8 cellular contexts compared by ENCODE assay signal in the genomic region with DNA sequence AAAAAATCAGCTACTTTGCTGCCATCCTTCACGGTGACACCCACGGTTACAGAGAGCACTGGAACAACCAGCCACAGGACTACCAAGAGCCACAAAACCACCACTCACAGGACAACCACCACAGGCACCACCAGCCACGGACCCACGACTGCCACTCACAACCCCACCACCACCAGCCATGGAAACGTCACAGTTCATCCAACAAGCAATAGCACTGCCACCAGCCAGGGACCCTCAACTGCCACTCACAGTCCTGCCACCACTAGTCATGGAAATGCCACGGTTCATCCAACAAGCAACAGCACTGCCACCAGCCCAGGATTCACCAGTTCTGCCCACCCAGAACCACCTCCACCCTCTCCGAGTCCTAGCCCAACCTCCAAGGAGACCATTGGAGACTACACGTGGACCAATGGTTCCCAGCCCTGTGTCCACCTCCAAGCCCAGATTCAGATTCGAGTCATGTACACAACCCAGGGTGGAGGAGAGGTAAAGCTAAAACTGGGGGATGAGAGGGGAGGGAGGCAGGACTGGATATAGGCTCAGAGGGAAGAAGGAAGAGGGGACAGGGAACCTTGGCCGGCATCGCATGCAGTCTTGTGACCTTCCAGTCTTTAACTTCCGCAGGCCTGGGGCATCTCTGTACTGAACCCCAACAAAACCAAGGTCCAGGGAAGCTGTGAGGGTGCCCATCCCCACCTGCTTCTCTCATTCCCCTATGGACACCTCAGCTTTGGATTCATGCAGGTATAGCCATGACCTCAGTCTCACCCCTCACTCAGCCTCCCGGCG. TPM values are rescaled to one million over a fixed set of nuclear protein-coding genes. Genes with fewer than 3 reads are reported as not detected.
DNase-seq lines count a peak whose midpoint lies in the region; ATAC-seq, FAIRE-seq and TF ChIP-seq lines count a peak whose summit lies in the region.

No MANE protein-coding gene starts in this region.

- H3K4me1 ChIP-seq in Peyer's patch (peaks cover 10 to 86% (median 40%) of the 10 kb centered on the region in 4 donors), endothelial cell of umbilical vein (ENCODE audit: control insufficient read depth, extremely low read depth, insufficient read depth, low read length) (peaks cover 60% of the 10 kb centered on the region)

- CTCF ChIA-PET in endothelial cell of umbilical vein (lab: Charles Lee), result interaction anchor here (0.6 to 4.8 kb wide), 6 partner anchors 10 to 563 kb away, joined by 3 to 48 read pairs (median 4); a partner anchor contains a TSS

- H3K27me3 ChIP-seq in Peyer's patch (no peaks in the 10 kb centered on the region), endothelial cell of umbilical vein (ENCODE audit: control insufficient read depth in 2 of 2, insufficient read depth in 2 of 2, low read length in 2 of 2) (no peaks in the 10 kb centered on the region)

- BruUV-seq in endothelial cell of umbilical vein (replicated peaks; lab: Mats Ljungman, UMichigan), result no TSS peak

- H4K20me1 ChIP-seq in endothelial cell of umbilical vein (replicated peaks; ENCODE audit: control insufficient read depth, extremely low read depth, insufficient read depth, low read length), result peaks cover 4% of the 10 kb centered on the region

- TF ChIP-seq POLR2A in Peyer's patch (IDR thresholded peaks at IDR 0.05) (no peak), endothelial cell of umbilical vein (IDR thresholded peaks at IDR 0.05; ENCODE audit: low read depth, low read length) (no peak)

- H3K4me2 ChIP-seq in endothelial cell of umbilical vein (ENCODE audit: insufficient read depth, low read length), result no peak overlapping the region

- H3K9me3 ChIP-seq in Peyer's patch, result no peaks in the 10 kb centered on the region
- H3K9me3 ChIP-seq in endothelial cell of umbilical vein (replicated peaks; ENCODE audit: control insufficient read depth, insufficient read depth, low read length), result no peaks in the 10 kb centered on the region

- no peak for DNase-seq in Peyer's patch
- DNase-seq in endothelial cell of umbilical vein (ENCODE audit: low read depth, low spot score), result no peak
- no peak for DNase-seq in skeletal muscle cell (ENCODE audit: low read depth)
- no peak for DNase-seq in NCI-H1694 treated with DMSO at 0.1 percent for 48 hours (lab: John Stamatoyannopoulos, UW)
- no peak for DNase-seq in cerebellar nuclear complex (lab: John Stamatoyannopoulos, UW)

- ATAC-seq in GM18511 (IDR thresholded peaks at IDR 0.05; ENCODE audit: unreplicated experiment) (peak; percentile 6), GM19463 (IDR thresholded peaks at IDR 0.05; ENCODE audit: unreplicated experiment) (no peak), HG03354 (IDR thresholded peaks at IDR 0.05; ENCODE audit: poor library complexity, severe bottlenecking, unreplicated experiment) (no peak)

- peaks cover 43% of the 10 kb centered on the region for H3K79me2 ChIP-seq in endothelial cell of umbilical vein (ENCODE audit: control insufficient read depth, insufficient read depth, low read length)

- TF ChIP-seq CTCF in Peyer's patch (IDR thresholded peaks at IDR 0.05) (no peak), endothelial cell of umbilical vein (IDR thresholded peaks at IDR 0.05; ENCODE audit: extremely low read depth in 1 of 2, insufficient read depth in 1 of 2, low read depth in 1 of 2, low read length in 2 of 2) (no peak)

- no peak for FAIRE-seq in endothelial cell of umbilical vein (lab: Jason Lieb, UNC)

- POLR2A ChIA-PET in endothelial cell of umbilical vein (lab: Charles Lee), result interaction anchor here (0.6 to 1.6 kb wide), 4 partner anchors 10 to 107 kb away, joined by 3 to 6 read pairs (median 4); a partner anchor contains a TSS

- H3K9me1 ChIP-seq in endothelial cell of umbilical vein (replicated peaks; ENCODE audit: control insufficient read depth, extremely low read depth, insufficient read depth, low read length), result no peaks in the 10 kb centered on the region

- H3K4me3 ChIP-seq in Peyer's patch (peak overlapping the region in 3 of 4 donors; percentile 24 to 54 (median 48)), endothelial cell of umbilical vein (replicated peaks in 1 of 3; ENCODE audit: insufficient read depth in 1 of 3, low read depth in 1 of 3, low read length in 3 of 3) (no peak overlapping the region), skeletal muscle cell (ENCODE audit: low read depth, low read length) (peak overlapping the region; percentile 28)

- no peak overlapping the region for H2AFZ ChIP-seq in endothelial cell of umbilical vein (ENCODE audit: low read depth, low read length)

- intact Hi-C loops in endothelial cell of umbilical vein (cut with micrococcal nuclease), result no loop called here

- peak overlapping the region; percentile 83 to 93 (median 90) for H3K27ac ChIP-seq in Peyer's patch
- H3K27ac ChIP-seq in endothelial cell of umbilical vein (ENCODE audit: insufficient read depth, low read depth, low read length), result peak overlapping the region; percentile 42

- dilution Hi-C loops in endothelial cell of umbilical vein (cut with MboI; ENCODE audit: extremely low pct_ligation_motif_present, low sequenced_read_pairs), result no loop called here

- no peak overlapping the region for H3K9ac ChIP-seq in endothelial cell of umbilical vein (replicated peaks; ENCODE audit: extremely low read depth, insufficient read depth, low read length)

- H3K36me3 ChIP-seq in Peyer's patch, result peaks cover 0 to 39% (median 0%) of the 10 kb centered on the region in 3 donors
- H3K36me3 ChIP-seq in endothelial cell of umbilical vein (ENCODE audit: control insufficient read depth in 2 of 2, extremely low read depth in 1 of 2, insufficient read depth in 2 of 2, low read length in 2 of 2), result peaks cover 23 to 37% of the 10 kb centered on the region in 2 experiments

TF ChIP-seq in endothelial cell of umbilical vein, 7 proteins besides CTCF, POLR2A, EP300 and RAD21 (continues in another document):
- no peak for TF ChIP-seq GATA2 (IDR thresholded peaks at IDR 0.05; ENCODE audit: insufficient read depth, insufficient read length, low read depth, low read length)
- no peak for TF ChIP-seq EZH2 (IDR thresholded peaks at IDR 0.05; ENCODE audit: borderline replicate concordance, low read depth, low read length, severe bottlenecking)
- TF ChIP-seq POLR2AphosphoS5 (IDR thresholded peaks at IDR 0.05; ENCODE audit: insufficient read depth, low read depth, low read length), result peak; percentile 14

RNA-seq across cellular contexts. Expression of a gene that starts 0.6 kb away (rescaled TPM):
- total RNA-seq in Peyer's patch (100 to 1,000 TPM in 3 of 4 donors, 10 to 100 TPM in 1; 42.1 to 149 (median 124) TPM), endothelial cell of umbilical vein (2.9 and 4.5 TPM in 2 replicates)
- 29.1 and 30.8 TPM in 2 replicates for polyA plus RNA-seq in endothelial cell of umbilical vein
- polyA plus RNA-seq in endothelial cell of umbilical vein (2011; cell fraction: cytosol; rRNA removed), result 13.1 and 20.9 TPM in 2 replicates
- polyA plus RNA-seq in endothelial cell of umbilical vein (2011; cell fraction: nucleus; rRNA removed), result 2.1 TPM in 2 replicates
- polyA plus RNA-seq in endothelial cell of umbilical vein (2012), result 18.9 and 35.4 TPM in 2 replicates
- 9.3 and 26.8 TPM in 2 replicates for polyA minus RNA-seq in endothelial cell of umbilical vein
- polyA minus RNA-seq in endothelial cell of umbilical vein (2011; cell fraction: cytosol; rRNA and poly(A)+ RNA removed), result 1.0 TPM
- 3.0 and 4.7 TPM in 2 replicates for polyA minus RNA-seq in endothelial cell of umbilical vein (2011; cell fraction: nucleus; rRNA and poly(A)+ RNA removed)

RNA-seq across cellular contexts. Expression of a gene that starts 3.6 kb away (rescaled TPM):
- total RNA-seq in Peyer's patch (100 to 1,000 TPM in 3 of 4 donors, 10 to 100 TPM in 1; 37.1 to 236 (median 125) TPM), endothelial cell of umbilical vein (61.2 and 78.0 TPM in 2 replicates)
- polyA plus RNA-seq in endothelial cell of umbilical vein, result 368 and 384 TPM in 2 replicates
- 232 and 270 TPM in 2 replicates for polyA plus RNA-seq in endothelial cell of umbilical vein (2011; cell fraction: cytosol; rRNA removed)
- 167 and 168 TPM in 2 replicates for polyA plus RNA-seq in endothelial cell of umbilical vein (2011; cell fraction: nucleus; rRNA removed)
- 96.5 and 130 TPM in 2 replicates for polyA plus RNA-seq in endothelial cell of umbilical vein (2012)
- 198 and 233 TPM in 2 replicates for polyA minus RNA-seq in endothelial cell of umbilical vein
- polyA minus RNA-seq in endothelial cell of umbilical vein (2011; cell fraction: cytosol; rRNA and poly(A)+ RNA removed), result 61.6 TPM
- 41.7 and 43.4 TPM in 2 replicates for polyA minus RNA-seq in endothelial cell of umbilical vein (2011; cell fraction: nucleus; rRNA and poly(A)+ RNA removed)

RNA-seq across cellular contexts. Expression of a gene that starts 9.9 kb away (rescaled TPM):
- total RNA-seq in Peyer's patch, result 1 to 10 TPM in 3 of 4 donors, not detected in 1; 1.9 to 2.7 (median 2.4) TPM
- 0.39 and 0.46 TPM in 2 replicates for total RNA-seq in endothelial cell of umbilical vein
- polyA plus RNA-seq in endothelial cell of umbilical vein, result 0.19 and 0.26 TPM in 2 replicates
- polyA plus RNA-seq in endothelial cell of umbilical vein (2011; cell fraction: cytosol; rRNA removed), result 0.08 and 0.16 TPM in 2 replicates
- 0.28 and 0.67 TPM in 2 replicates for polyA plus RNA-seq in endothelial cell of umbilical vein (2011; cell fraction: nucleus; rRNA removed)
- polyA plus RNA-seq in endothelial cell of umbilical vein (2012), result 0.48 and 1.0 TPM in 2 replicates
- 0.53 TPM in 1 of 2 replicates, not detected in the other for polyA minus RNA-seq in endothelial cell of umbilical vein
- polyA minus RNA-seq in endothelial cell of umbilical vein (2011; cell fraction: cytosol; rRNA and poly(A)+ RNA removed), result not detected
- polyA minus RNA-seq in endothelial cell of umbilical vein (2011; cell fraction: nucleus; rRNA and poly(A)+ RNA removed), result 0.58 and 0.67 TPM in 2 replicates

RNA-seq across cellular contexts. Expression of a gene that starts 18.3 kb away (rescaled TPM):
- total RNA-seq in Peyer's patch (10 to 100 TPM; 31.4 to 47.7 (median 43.7) TPM), endothelial cell of umbilical vein (56.5 and 63.4 TPM in 2 replicates)
- 91.6 and 96.5 TPM in 2 replicates for polyA plus RNA-seq in endothelial cell of umbilical vein
- polyA plus RNA-seq in endothelial cell of umbilical vein (2011; cell fraction: cytosol; rRNA removed), result 97.0 and 110 TPM in 2 replicates
- 90.0 and 99.9 TPM in 2 replicates for polyA plus RNA-seq in endothelial cell of umbilical vein (2011; cell fraction: nucleus; rRNA removed)
- 52.3 and 67.0 TPM in 2 replicates for polyA plus RNA-seq in endothelial cell of umbilical vein (2012)
- 76.4 and 80.4 TPM in 2 replicates for polyA minus RNA-seq in endothelial cell of umbilical vein
- 67.6 TPM for polyA minus RNA-seq in endothelial cell of umbilical vein (2011; cell fraction: cytosol; rRNA and poly(A)+ RNA removed)
- 21.7 and 30.4 TPM in 2 replicates for polyA minus RNA-seq in endothelial cell of umbilical vein (2011; cell fraction: nucleus; rRNA and poly(A)+ RNA removed)

RNA-seq across cellular contexts. Expression of a gene that starts 21.5 kb away (rescaled TPM):
- 10 to 100 TPM in 3 of 4 donors, 1 to 10 TPM in 1; 5.0 to 54.4 (median 38.7) TPM for total RNA-seq in Peyer's patch
- 3.7 and 5.4 TPM in 2 replicates for total RNA-seq in endothelial cell of umbilical vein
- 3.6 and 4.3 TPM in 2 replicates for polyA plus RNA-seq in endothelial cell of umbilical vein
- polyA plus RNA-seq in endothelial cell of umbilical vein (2011; cell fraction: cytosol; rRNA removed), result 2.7 and 2.8 TPM in 2 replicates
- polyA plus RNA-seq in endothelial cell of umbilical vein (2011; cell fraction: nucleus; rRNA removed), result 4.2 and 6.2 TPM in 2 replicates
- 3.0 and 4.0 TPM in 2 replicates for polyA plus RNA-seq in endothelial cell of umbilical vein (2012)
- polyA minus RNA-seq in endothelial cell of umbilical vein, result 2.5 and 3.1 TPM in 2 replicates
- 3.1 TPM for polyA minus RNA-seq in endothelial cell of umbilical vein (2011; cell fraction: cytosol; rRNA and poly(A)+ RNA removed)
- polyA minus RNA-seq in endothelial cell of umbilical vein (2011; cell fraction: nucleus; rRNA and poly(A)+ RNA removed), result 2.5 TPM in 2 replicates

Comparison
In these comparisons a context has a peak if more than half of its experiments do, and no peak if none do; other contexts are left out.
1. H3K4me3 ChIP-seq: peak in Peyer's patch (3 of 4) and skeletal muscle cell (single experiment); none in endothelial cell of umbilical vein (0 of 3).